Comparison of ENCODE assay signal across 10 cellular contexts in genomic region chr1:20284046-20284445, GRCh38. TPM values are rescaled to one million over a fixed set of nuclear protein-coding genes. Genes with fewer than 3 reads are reported as not detected.
"Had no signal": no experiment of that assay in that cellular context is flagged by ENCODE, and none has a peak within 500 bp of the region (broad histone marks: within the 10 kb centered on the region; RNA-seq: fewer than 3 reads in every experiment).

No MANE protein-coding gene starts in this region.

- H3K27ac ChIP-seq: GM23248 had no signal

- H2AFZ ChIP-seq: GM23248 had no signal

- H3K9ac ChIP-seq: GM23248 had no signal

- ATAC-seq: K562 had no signal

- FAIRE-seq: H54, HTR-8/SVneo, K562 had no signal

- DNase-seq: GM23248, GOT3, H9, HCEC 1CT, IMR-90, KG1 had no signal

- H3K4me3 ChIP-seq: GM23248, K562 had no signal

RNA-seq across cellular contexts. Expression of gene VWA5B1, which starts 6.6 kb away (rescaled TPM):
- total RNA-seq: GM23248, H9, HT-29, IMR-90, K562 had no signal
- polyA plus RNA-seq: GM23248, IMR-90, K562 had no signal
